In the genomic region with DNA sequence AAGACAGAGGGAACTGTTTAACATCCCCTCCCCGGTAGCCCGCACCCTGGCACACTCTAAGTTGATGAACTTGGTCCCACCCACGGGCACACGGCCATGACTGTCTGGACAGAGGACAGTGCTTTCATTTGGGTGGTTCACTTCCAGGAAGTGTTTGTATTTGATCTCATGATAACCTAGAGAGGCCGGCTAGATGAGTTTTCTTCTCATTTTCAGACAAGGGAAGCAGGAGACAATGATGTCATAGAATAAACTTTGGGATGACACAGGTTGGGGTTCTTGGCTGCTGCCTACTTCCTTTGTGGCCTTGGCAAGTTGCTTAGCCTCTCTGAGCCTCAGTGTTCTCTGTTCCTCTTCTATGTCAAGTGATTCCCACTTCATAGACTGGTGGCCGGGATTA, we compare ENCODE assay signal across 1 cellular context.
TF ChIP-seq lines count a peak whose summit lies in the region.

No MANE protein-coding gene starts in this region.

TF ChIP-seq in IMR-90, 13 proteins besides CTCF, POLR2A, EP300 and RAD21 (continued from another document):
- no peak for TF ChIP-seq RCOR1 (IDR thresholded peaks at IDR 0.05; ENCODE audit: insufficient replicate concordance, low read length)
- TF ChIP-seq MAFK (IDR thresholded peaks at IDR 0.05; ENCODE audit: low read depth, low read length) = no peak
- TF ChIP-seq MAZ (IDR thresholded peaks at IDR 0.05; ENCODE audit: borderline replicate concordance, low read depth, low read length) = no peak
- no peak for TF ChIP-seq CEBPB (IDR thresholded peaks at IDR 0.05; ENCODE audit: low read depth, low read length)
- no peak for TF ChIP-seq MXI1 (IDR thresholded peaks at IDR 0.05; ENCODE audit: borderline replicate concordance, low read depth, low read length)
- TF ChIP-seq USF2 (IDR thresholded peaks at IDR 0.05; ENCODE audit: low read depth, low read length) = no peak
- TF ChIP-seq SMC3 (IDR thresholded peaks at IDR 0.05; ENCODE audit: low read depth, low read length) = no peak
- TF ChIP-seq CHD1 (IDR thresholded peaks at IDR 0.05; ENCODE audit: low read depth, low read length) = no peak
- no peak for TF ChIP-seq RFX5 (IDR thresholded peaks at IDR 0.05; ENCODE audit: low read depth, low read length)
